17 cellular contexts compared by ENCODE assay signal in genomic region chrX:10534611-10535010, GRCh38.
"Had no signal": no experiment of that assay in that cellular context is flagged by ENCODE, and none has a peak within 500 bp of the region (broad histone marks: within the 10 kb centered on the region; RNA-seq: fewer than 3 reads in every experiment).

No MANE protein-coding gene starts in this region.

- H3K27me3 ChIP-seq: breast epithelium, right atrium auricular region had no signal

- H3K36me3 ChIP-seq: breast epithelium, left ventricle myocardium inferior, right atrium auricular region, thoracic aorta had no signal

- H3K4me1 ChIP-seq: breast epithelium, right atrium auricular region had no signal

- FAIRE-seq: endometrium had no signal

- H3K4me3 ChIP-seq: breast epithelium, left ventricle myocardium inferior, right atrium auricular region, thoracic aorta had no signal

- DNase-seq: activated CD4-positive, alpha-beta T cell treated with anti-CD3 and anti-CD28 coated beads, Interleukin-2, amount 50 U/mL, for 4 hours; activated CD4-positive, CD25-positive, alpha-beta regulatory T cell treated with anti-CD3 and anti-CD28 coated beads, Interleukin-2, amount 50 U/mL, for 72 hours; activated naive CD4-positive, alpha-beta T cell; activated naive CD8-positive, alpha-beta T cell treated with anti-CD3 and anti-CD28 coated beads, Interleukin-2, amount 10 ng/mL, durations not matched to agents 7 days and 5 days; activated T-cell treated with anti-CD3 and anti-CD28 coated beads for 4 hours; anterior cingulate cortex; hypothalamus; left ventricle myocardium inferior; occipital lobe; stimulated activated naive CD8-positive, alpha-beta T cell treated with anti-CD3 and anti-CD28 coated beads, Interleukin-15, amount 100 ng/mL, for 72 hours; T-cell; T-helper 9 cell had no signal

- ATAC-seq: natural killer cell treated with Interleukin-12 subunit alpha and Interleukin-12 subunit beta and Interleukin-15 and Interleukin-18, amount 100 ng/mL, for 72 hours; stimulated activated naive CD8-positive, alpha-beta T cell treated with anti-CD3 and anti-CD28 coated beads, Interleukin-15, amount 100 ng/mL, for 72 hours; T-cell had no signal

- H3K27ac ChIP-seq: breast epithelium, left ventricle myocardium inferior, right atrium auricular region, thoracic aorta had no signal

- H3K9me3 ChIP-seq: breast epithelium, left ventricle myocardium inferior, right atrium auricular region, thoracic aorta had no signal
